22 cellular contexts compared by ENCODE assay signal in genomic region chr16:13300066-13300465, GRCh38.
"Had no signal": no experiment of that assay in that cellular context is flagged by ENCODE, and none has a peak within 500 bp of the region (broad histone marks: within the 10 kb centered on the region; RNA-seq: fewer than 3 reads in every experiment).

No MANE protein-coding gene starts in this region.

- H3K27me3 ChIP-seq: colonic mucosa, esophagus squamous epithelium, gastrocnemius medialis, hepatocyte, left lung had no signal

- H3K36me3 ChIP-seq: colonic mucosa, esophagus squamous epithelium, gastrocnemius medialis, heart left ventricle, left lung, lower lobe of right lung had no signal

- DNase-seq: colonic mucosa; cortex of kidney; effector CD8-positive, alpha-beta T cell; effector memory CD8-positive, alpha-beta T cell; endodermal cell; erythroblast; esophagus squamous epithelium; foreskin fibroblast; foreskin melanocyte; gastrocnemius medialis; glutamatergic neuron; heart left ventricle; hypothalamus; left cardiac atrium; left lung; left ventricle myocardium superior; lower lobe of right lung; mesenchymal stem cell; midbrain; naive thymus-derived CD4-positive, alpha-beta T cell had no signal

- H3K27ac ChIP-seq: colonic mucosa, epithelial cell of prostate, esophagus squamous epithelium, gastrocnemius medialis, heart left ventricle, hepatocyte, left lung, lower lobe of right lung had no signal

- H3K4me2 ChIP-seq: hepatocyte had no signal

- H3K4me3 ChIP-seq: colonic mucosa, esophagus squamous epithelium, gastrocnemius medialis, heart left ventricle, hepatocyte, left lung, lower lobe of right lung had no signal

- H3K4me1 ChIP-seq: colonic mucosa, esophagus squamous epithelium, gastrocnemius medialis, heart left ventricle, left lung, lower lobe of right lung had no signal

- H3K79me2 ChIP-seq: hepatocyte had no signal
